19 cellular contexts compared by ENCODE assay signal in the genomic region with DNA sequence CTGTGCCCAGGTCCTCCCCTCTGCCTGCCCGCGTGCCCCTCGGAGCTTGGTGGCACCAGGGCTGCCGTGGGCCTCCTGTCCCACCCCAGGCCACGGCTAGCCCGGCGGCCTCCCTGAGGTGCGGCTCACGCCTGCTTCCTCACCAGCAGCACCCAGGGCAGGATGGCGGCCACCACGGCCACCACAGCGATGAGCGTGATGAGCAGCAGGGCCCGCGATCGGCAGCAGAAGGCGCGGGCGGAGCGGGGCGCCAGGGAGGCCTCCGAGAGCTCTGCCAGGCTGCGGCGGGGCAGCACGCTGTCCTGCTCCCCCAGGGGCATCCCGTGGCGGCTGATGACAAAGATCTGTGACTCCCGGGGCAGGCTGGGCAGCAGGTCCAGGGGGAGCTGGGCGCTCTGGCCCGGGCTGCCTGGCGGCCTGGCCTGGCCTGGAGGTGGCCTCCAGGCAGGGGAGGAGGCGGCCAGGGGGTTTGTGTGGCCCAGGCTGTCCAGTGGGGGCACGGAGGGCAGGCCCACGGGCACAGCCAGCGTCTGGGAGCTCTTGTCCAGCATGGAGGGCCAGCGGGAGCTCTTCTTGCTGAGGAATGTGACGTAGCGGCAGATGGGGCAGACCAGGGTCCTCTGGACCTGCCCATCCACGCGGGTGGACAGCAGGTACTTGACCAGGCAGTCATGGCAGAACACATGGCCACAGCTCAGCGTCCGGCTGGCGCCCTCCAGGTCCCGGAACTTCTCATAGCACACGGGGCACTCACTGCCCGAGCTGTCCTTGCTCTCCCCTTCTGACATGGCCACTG. TPM values are rescaled to one million over a fixed set of nuclear protein-coding genes. Genes with fewer than 3 reads are reported as not detected.
DNase-seq lines count a peak whose midpoint lies in the region; ATAC-seq, FAIRE-seq and TF ChIP-seq lines count a peak whose summit lies in the region.
"Had no signal": no experiment of that assay in that cellular context is flagged by ENCODE, and none has a peak within 500 bp of the region (broad histone marks: within the 10 kb centered on the region; RNA-seq: fewer than 3 reads in every experiment).

No MANE protein-coding gene starts in this region.

- intact Hi-C loops in activated CD4-positive, alpha-beta T cell treated with anti-CD3 and anti-CD28 coated beads for 36 hours (cut with DNase I, micrococcal nuclease), result no loop called here
- intact Hi-C loops in activated CD4-positive, alpha-beta T cell treated with anti-CD3 and anti-CD28 coated beads, Interleukin-2, amount 10 ng/mL, durations not matched to agents 24 days and 14 days (cut with micrococcal nuclease), result no loop called here
- intact Hi-C loops in K562 (cut with micrococcal nuclease), result no loop called here

- no peak for TF ChIP-seq CTCF in K562 (IDR thresholded peaks at IDR 0.05 in 2 of 3, conservative IDR thresholded peaks at IDR 0.05 in 1 of 3; ENCODE audit: insufficient read depth in 2 of 3, low read depth in 1 of 3, low read length in 3 of 3)
- no peak for TF ChIP-seq CTCF in osteoblast (IDR thresholded peaks at IDR 0.05; ENCODE audit: extremely low read depth, low read depth, low read length)

- no peak for FAIRE-seq in K562 (lab: Jason Lieb, UNC)

- BruUV-seq in K562 (replicated peaks; lab: Mats Ljungman, UMichigan), result no TSS peak

- no peaks in the 10 kb centered on the region for H3K9me3 Mint-ChIP-seq in activated CD4-positive, alpha-beta T cell treated with anti-CD3 and anti-CD28 coated beads for 36 hours (ENCODE audit: low read depth)
- H3K9me3 Mint-ChIP-seq in activated CD4-positive, alpha-beta T cell treated with anti-CD3 and anti-CD28 coated beads, Interleukin-2, amount 10 ng/mL, durations not matched to agents 24 days and 14 days, result no peaks in the 10 kb centered on the region
- H3K9me3 Mint-ChIP-seq: HFFc6, neural crest cell had no signal

- TF ChIP-seq EP300 in K562 (IDR thresholded peaks at IDR 0.05; ENCODE audit: low read length), result no peak

- no peak for DNase-seq in activated CD4-positive, alpha-beta T cell treated with anti-CD3 and anti-CD28 coated beads for 36 hours
- DNase-seq in activated CD4-positive, alpha-beta T cell treated with anti-CD3 and anti-CD28 coated beads, Interleukin-2, amount 10 ng/mL, durations not matched to agents 24 days and 14 days, result no peak
- DNase-seq in H7 (peak; percentile 60), K562 (ENCODE audit: extremely low read depth in 1 of 4, low spot score in 3 of 4) (no peak), osteoblast (ENCODE audit: insufficient read length, low spot score, missing footprints) (peak; percentile 66), hypothalamus (lab: John Stamatoyannopoulos, UW) (no peak)
- no peak for DNase-seq in stimulated activated CD4-positive, alpha-beta T cell treated with anti-CD3 and anti-CD28 coated beads, Interleukin-15, amount 100 ng/mL, for 24 hours
- DNase-seq: GF-D8, HFFc6, NCI-H1092 had no signal

- WGBS in K562 (ENCODE audit: insufficient coverage, low coverage, missing lambda C conversion rate), result 90% methylated on average over 9 of the region's 46 CpGs

- in situ Hi-C loops in K562 (cut with MboI), result loop anchor here (25.0 kb wide), 1 partner anchor 1144 kb away; no protein-coding TSS in a partner anchor

- CTCF ChIA-PET in activated CD4-positive, alpha-beta T cell treated with anti-CD3 and anti-CD28 coated beads for 36 hours (lab: Charles Lee), result interaction anchor here (1.0 to 2.2 kb wide), 3 partner anchors 9 to 17 kb away, joined by 3 to 11 read pairs (median 5); no protein-coding TSS in a partner anchor
- CTCF ChIA-PET in K562 (lab: Yijun Ruan, JAX; ENCODE audit: low intra/inter-chr PET ratio), result no interaction called here

- H3K27me3 ChIP-seq in H7 (ENCODE audit: control insufficient read depth, insufficient read depth, low read length), result no peaks in the 10 kb centered on the region
- peaks cover 0 to 16% of the 10 kb centered on the region in 2 experiments; a peak in 3 of 5 replicates for H3K27me3 ChIP-seq in K562 (ENCODE audit: control insufficient read depth in 2 of 2, insufficient read depth in 2 of 2, low read length in 2 of 2)
- peaks cover 23% of the 10 kb centered on the region for H3K27me3 ChIP-seq in osteoblast (ENCODE audit: insufficient read depth, low read length)

- peaks cover 4 to 27% of the 10 kb centered on the region in 2 experiments; a peak in 4 of 5 replicates for H3K4me1 ChIP-seq in K562 (replicated peaks in 1 of 2; ENCODE audit: control insufficient read depth in 2 of 2, insufficient read depth in 2 of 2, low read length in 2 of 2)
- H3K4me1 ChIP-seq in osteoblast (ENCODE audit: insufficient read depth, low read length), result peaks cover 14% of the 10 kb centered on the region
- H3K4me1 ChIP-seq: tibial artery had no signal

- no peaks in the 10 kb centered on the region for H3K9me1 ChIP-seq in K562 (ENCODE audit: control insufficient read depth, insufficient read depth, low read length)

- peak overlapping the region; percentile 71 for H3K27ac Mint-ChIP-seq in activated CD4-positive, alpha-beta T cell treated with anti-CD3 and anti-CD28 coated beads for 36 hours
- no peak overlapping the region for H3K27ac Mint-ChIP-seq in activated CD4-positive, alpha-beta T cell treated with anti-CD3 and anti-CD28 coated beads, Interleukin-2, amount 10 ng/mL, durations not matched to agents 24 days and 14 days
- H3K27ac Mint-ChIP-seq: HFFc6 had no signal

- TF ChIP-seq RAD21 in K562 (CRISPR knock-in tag; conservative IDR thresholded peaks at IDR 0.05 in 1 of 2, IDR thresholded peaks at IDR 0.05 in 1 of 2), result no peak

- H3K4me3 ChIP-seq in H7 (ENCODE audit: insufficient read depth, low read depth, low read length) (no peak overlapping the region), K562 (no peak overlapping the region), osteoblast (ENCODE audit: insufficient read depth, low read length) (no peak overlapping the region)
- H3K4me3 ChIP-seq: tibial artery had no signal

- no peaks in the 10 kb centered on the region for H3K36me3 Mint-ChIP-seq in activated CD4-positive, alpha-beta T cell treated with anti-CD3 and anti-CD28 coated beads for 36 hours (ENCODE audit: low read depth)
- no peaks in the 10 kb centered on the region for H3K36me3 Mint-ChIP-seq in activated CD4-positive, alpha-beta T cell treated with anti-CD3 and anti-CD28 coated beads, Interleukin-2, amount 10 ng/mL, durations not matched to agents 24 days and 14 days (ENCODE audit: low read depth)

- no peak overlapping the region for H3K4me3 Mint-ChIP-seq in activated CD4-positive, alpha-beta T cell treated with anti-CD3 and anti-CD28 coated beads for 36 hours
- no peak overlapping the region for H3K4me3 Mint-ChIP-seq in activated CD4-positive, alpha-beta T cell treated with anti-CD3 and anti-CD28 coated beads, Interleukin-2, amount 10 ng/mL, durations not matched to agents 24 days and 14 days
- H3K4me3 Mint-ChIP-seq: HFFc6, neural crest cell had no signal

- no peaks in the 10 kb centered on the region for H3K79me2 ChIP-seq in K562 (ENCODE audit: control insufficient read depth, insufficient read depth, low read length)
- no peaks in the 10 kb centered on the region for H3K79me2 ChIP-seq in osteoblast (ENCODE audit: insufficient read depth, low read length)

- POLR2A ChIA-PET in activated CD4-positive, alpha-beta T cell treated with anti-CD3 and anti-CD28 coated beads for 36 hours (lab: Charles Lee), result no interaction called here
- POLR2A ChIA-PET in K562 (lab: Yijun Ruan, JAX), result interaction anchor here (0.7 kb wide), 1 partner anchor 17 kb away, joined by 5 read pairs; no protein-coding TSS in a partner anchor

- ATAC-seq in activated CD4-positive, alpha-beta T cell treated with anti-CD3 and anti-CD28 coated beads for 36 hours, result no peak
- ATAC-seq in K562 (no peak), GM18873 (IDR thresholded peaks at IDR 0.05; ENCODE audit: low FRiP score, unreplicated experiment) (no peak)

- TF ChIP-seq POLR2A in K562 (conservative IDR thresholded peaks at IDR 0.05), result no peak

- H3K36me3 ChIP-seq in H7 (replicated peaks; ENCODE audit: control insufficient read depth, insufficient read depth, low read length), result no peaks in the 10 kb centered on the region
- no peaks in the 10 kb centered on the region for H3K36me3 ChIP-seq in K562 (ENCODE audit: control insufficient read depth, insufficient read depth, low read length)
- H3K36me3 ChIP-seq in osteoblast (ENCODE audit: insufficient read depth, low read length), result no peaks in the 10 kb centered on the region
- H3K36me3 ChIP-seq: tibial artery had no signal

- peaks cover 9% of the 10 kb centered on the region for H3K4me1 Mint-ChIP-seq in activated CD4-positive, alpha-beta T cell treated with anti-CD3 and anti-CD28 coated beads for 36 hours
- H3K4me1 Mint-ChIP-seq in activated CD4-positive, alpha-beta T cell treated with anti-CD3 and anti-CD28 coated beads, Interleukin-2, amount 10 ng/mL, durations not matched to agents 24 days and 14 days, result peaks cover 9% of the 10 kb centered on the region
- H3K4me1 Mint-ChIP-seq: neural crest cell had no signal

- H4K20me1 ChIP-seq in K562 (replicated peaks; ENCODE audit: control insufficient read depth, insufficient read depth, low read length) (no peaks in the 10 kb centered on the region), osteoblast (ENCODE audit: insufficient read depth, low read length) (no peaks in the 10 kb centered on the region)

- peaks cover 5% of the 10 kb centered on the region for H3K27me3 Mint-ChIP-seq in activated CD4-positive, alpha-beta T cell treated with anti-CD3 and anti-CD28 coated beads for 36 hours
- H3K27me3 Mint-ChIP-seq in activated CD4-positive, alpha-beta T cell treated with anti-CD3 and anti-CD28 coated beads, Interleukin-2, amount 10 ng/mL, durations not matched to agents 24 days and 14 days, result peaks cover 22% of the 10 kb centered on the region

- no peak overlapping the region for H3K4me2 ChIP-seq in K562 (ENCODE audit: insufficient read depth, low read length)
- no peak overlapping the region for H3K4me2 ChIP-seq in osteoblast (ENCODE audit: insufficient read depth, low read length)

- no peaks in the 10 kb centered on the region for H3K9me3 ChIP-seq in K562 (replicated peaks; ENCODE audit: control insufficient read depth, insufficient read depth, low read depth, low read length)
- H3K9me3 ChIP-seq in osteoblast (ENCODE audit: low read depth, low read length), result no peaks in the 10 kb centered on the region
- H3K9me3 ChIP-seq: tibial artery had no signal

- H3K27ac ChIP-seq in K562 (ENCODE audit: extremely low read depth, low read depth, low read length) (no peak overlapping the region), osteoblast (ENCODE audit: low read depth, low read length) (no peak overlapping the region)
- H3K27ac ChIP-seq: RWPE1, tibial artery had no signal

- H3K9ac ChIP-seq in K562 (ENCODE audit: insufficient read depth in 1 of 2, low read depth in 2 of 2, low read length in 2 of 2), result 0 out of 4 replicates have a peak overlapping the region, but pooled peaks of 1 of the 2 experiments have one; percentile 13

- no peak overlapping the region for H2AFZ ChIP-seq in K562 (ENCODE audit: low read depth, low read length)
- no peak overlapping the region for H2AFZ ChIP-seq in osteoblast (ENCODE audit: low read length)

RNA-seq across cellular contexts. Expression of gene RNF222, which starts 4.8 kb away (rescaled TPM):
- not detected for total RNA-seq in activated CD4-positive, alpha-beta T cell treated with anti-CD3 and anti-CD28 coated beads for 36 hours
- total RNA-seq in activated CD4-positive, alpha-beta T cell treated with anti-CD3 and anti-CD28 coated beads, Interleukin-2, amount 10 ng/mL, durations not matched to agents 24 days and 14 days, result not detected in 2 replicates
- not detected in 2 replicates for total RNA-seq in H7 (2014; rRNA removed; shearing (Covaris generic))
- total RNA-seq in K562 (2011; cell fraction: chromatin; rRNA removed; ENCODE audit: low replicate concordance), result not detected in 2 replicates
- total RNA-seq in K562 (2011; cell fraction: nucleolus; rRNA removed), result not detected in 2 replicates
- not detected in 2 replicates for total RNA-seq in K562 (2011; cell fraction: nucleoplasm; rRNA removed)
- total RNA-seq in K562 (2014; rRNA removed) (0.08 TPM in 1 of 2 replicates, not detected in the other), K562 (2014; rRNA removed; fragmentation: Illumina TruSeq; extraction: Trizol) (0.06 TPM in 1 of 2 replicates, not detected in the other), K562 (2015; rRNA removed; fragmentation: Illumina TruSeq; extraction: Trizol) (not detected in 2 replicates), K562 (2021) (not detected in 2 replicates), osteoblast (not detected in 2 replicates)
- polyA plus RNA-seq in K562 (2011; rRNA removed) (not detected in 2 replicates), K562 (2014; fragmentation: Illumina TruSeq; extraction: Trizol) (not detected in 2 replicates), K562 (2014; fragmentation: Nextera tagmentation; extraction: Ambion mirVana) (not detected), K562 (2014; rRNA removed) (not detected in 2 replicates)
- polyA plus RNA-seq in K562 (2011; cell fraction: cytosol; rRNA removed), result not detected in 2 replicates
- not detected in 2 replicates for polyA plus RNA-seq in K562 (2011; cell fraction: nucleus; rRNA removed)
- 0.03 and 0.04 TPM in 2 replicates for polyA plus RNA-seq in K562 (2012)
- not detected in 2 replicates for polyA minus RNA-seq in K562 (2011; rRNA and poly(A)+ RNA removed)
- polyA minus RNA-seq in K562 (2011; cell fraction: cytosol; rRNA and poly(A)+ RNA removed), result not detected in 2 replicates
- polyA minus RNA-seq in K562 (2011; cell fraction: nucleus; rRNA and poly(A)+ RNA removed), result not detected in 2 replicates
- total RNA-seq: aorta, endothelial cell of umbilical vein, glomerular endothelial cell, HFFc6, IMR-90, neural crest cell had no signal
- polyA plus RNA-seq: aorta, endothelial cell of umbilical vein, IMR-90 had no signal

RNA-seq across cellular contexts. Expression of gene RPL26, which starts 9.9 kb away (rescaled TPM):
- 1,000 to 10,000 TPM; 3,064 to 3,721 TPM for total RNA-seq in activated CD4-positive, alpha-beta T cell treated with anti-CD3 and anti-CD28 coated beads for 36 hours
- 2,460 and 2,469 TPM in 2 replicates for total RNA-seq in activated CD4-positive, alpha-beta T cell treated with anti-CD3 and anti-CD28 coated beads, Interleukin-2, amount 10 ng/mL, durations not matched to agents 24 days and 14 days
- 1,833 and 2,305 TPM in 2 replicates for total RNA-seq in H7 (2014; rRNA removed; shearing (Covaris generic))
- 244 and 334 TPM in 2 replicates for total RNA-seq in K562 (2011; cell fraction: chromatin; rRNA removed; ENCODE audit: low replicate concordance)
- 298 and 337 TPM in 2 replicates for total RNA-seq in K562 (2011; cell fraction: nucleolus; rRNA removed)
- total RNA-seq in K562 (2011; cell fraction: nucleoplasm; rRNA removed), result 567 and 1,126 TPM in 2 replicates
- total RNA-seq in K562 (2014; rRNA removed) (1,785 and 2,781 TPM in 2 replicates), K562 (2014; rRNA removed; fragmentation: Illumina TruSeq; extraction: Trizol) (3,633 and 3,959 TPM in 2 replicates), K562 (2015; rRNA removed; fragmentation: Illumina TruSeq; extraction: Trizol) (2,809 and 2,904 TPM in 2 replicates), K562 (2021) (1,474 and 1,702 TPM in 2 replicates), osteoblast (1,921 and 2,089 TPM in 2 replicates)
- polyA plus RNA-seq in K562 (2011; rRNA removed) (3,982 and 4,074 TPM in 2 replicates), K562 (2014; fragmentation: Illumina TruSeq; extraction: Trizol) (3,435 and 3,978 TPM in 2 replicates), K562 (2014; fragmentation: Nextera tagmentation; extraction: Ambion mirVana) (1,000 to 10,000 TPM; 1,706 to 1,892 TPM), K562 (2014; rRNA removed) (3,525 and 3,633 TPM in 2 replicates)
- 925 and 2,470 TPM in 2 replicates for polyA plus RNA-seq in K562 (2011; cell fraction: cytosol; rRNA removed)
- 415 and 1,025 TPM in 2 replicates for polyA plus RNA-seq in K562 (2011; cell fraction: nucleus; rRNA removed)
- polyA plus RNA-seq in K562 (2012), result 3,098 and 3,525 TPM in 2 replicates
- polyA minus RNA-seq in K562 (2011; rRNA and poly(A)+ RNA removed), result 2,832 and 3,117 TPM in 2 replicates
- 387 and 436 TPM in 2 replicates for polyA minus RNA-seq in K562 (2011; cell fraction: cytosol; rRNA and poly(A)+ RNA removed)
- polyA minus RNA-seq in K562 (2011; cell fraction: nucleus; rRNA and poly(A)+ RNA removed), result 92.8 and 251 TPM in 2 replicates

RNA-seq across cellular contexts. Expression of gene NDEL1, which starts 42.8 kb away (rescaled TPM):
- 10 to 100 TPM; 51.9 to 58.6 TPM for total RNA-seq in activated CD4-positive, alpha-beta T cell treated with anti-CD3 and anti-CD28 coated beads for 36 hours
- 72.8 and 74.3 TPM in 2 replicates for total RNA-seq in activated CD4-positive, alpha-beta T cell treated with anti-CD3 and anti-CD28 coated beads, Interleukin-2, amount 10 ng/mL, durations not matched to agents 24 days and 14 days
- 18.6 and 32.8 TPM in 2 replicates for total RNA-seq in H7 (2014; rRNA removed; shearing (Covaris generic))
- 67.3 and 150 TPM in 2 replicates for total RNA-seq in K562 (2011; cell fraction: chromatin; rRNA removed; ENCODE audit: low replicate concordance)
- total RNA-seq in K562 (2011; cell fraction: nucleolus; rRNA removed), result 50.3 and 51.5 TPM in 2 replicates
- total RNA-seq in K562 (2011; cell fraction: nucleoplasm; rRNA removed), result 71.7 and 72.9 TPM in 2 replicates
- total RNA-seq in K562 (2014; rRNA removed) (17.3 and 19.0 TPM in 2 replicates), K562 (2014; rRNA removed; fragmentation: Illumina TruSeq; extraction: Trizol) (21.1 and 25.3 TPM in 2 replicates), K562 (2015; rRNA removed; fragmentation: Illumina TruSeq; extraction: Trizol) (22.7 and 23.7 TPM in 2 replicates), K562 (2021) (23.5 and 26.6 TPM in 2 replicates), osteoblast (69.8 and 72.8 TPM in 2 replicates)
- polyA plus RNA-seq in K562 (2011; rRNA removed) (29.1 and 30.5 TPM in 2 replicates), K562 (2014; fragmentation: Illumina TruSeq; extraction: Trizol) (26.9 and 28.6 TPM in 2 replicates), K562 (2014; fragmentation: Nextera tagmentation; extraction: Ambion mirVana) (1 to 10 TPM in 1 of 2 experiments, under 1 TPM in 1; 0.86 to 2.0 TPM), K562 (2014; rRNA removed) (29.2 and 38.7 TPM in 2 replicates)
- 29.5 and 36.3 TPM in 2 replicates for polyA plus RNA-seq in K562 (2011; cell fraction: cytosol; rRNA removed)
- 70.1 and 75.1 TPM in 2 replicates for polyA plus RNA-seq in K562 (2011; cell fraction: nucleus; rRNA removed)
- 19.6 and 20.6 TPM in 2 replicates for polyA plus RNA-seq in K562 (2012)
- polyA minus RNA-seq in K562 (2011; rRNA and poly(A)+ RNA removed), result 29.0 and 31.7 TPM in 2 replicates
- polyA minus RNA-seq in K562 (2011; cell fraction: cytosol; rRNA and poly(A)+ RNA removed), result 10.7 and 14.2 TPM in 2 replicates
- 28.3 and 50.1 TPM in 2 replicates for polyA minus RNA-seq in K562 (2011; cell fraction: nucleus; rRNA and poly(A)+ RNA removed)

RNA-seq across cellular contexts. Expression of gene ODF4, which starts 53.2 kb away (rescaled TPM):
- not detected for total RNA-seq in activated CD4-positive, alpha-beta T cell treated with anti-CD3 and anti-CD28 coated beads for 36 hours
- total RNA-seq in activated CD4-positive, alpha-beta T cell treated with anti-CD3 and anti-CD28 coated beads, Interleukin-2, amount 10 ng/mL, durations not matched to agents 24 days and 14 days, result not detected in 2 replicates
- total RNA-seq in H7 (2014; rRNA removed; shearing (Covaris generic)), result not detected in 2 replicates
- total RNA-seq in K562 (2011; cell fraction: chromatin; rRNA removed; ENCODE audit: low replicate concordance), result not detected in 2 replicates
- total RNA-seq in K562 (2011; cell fraction: nucleolus; rRNA removed), result not detected in 2 replicates
- not detected in 2 replicates for total RNA-seq in K562 (2011; cell fraction: nucleoplasm; rRNA removed)
- total RNA-seq in K562 (2014; rRNA removed) (not detected in 2 replicates), K562 (2014; rRNA removed; fragmentation: Illumina TruSeq; extraction: Trizol) (not detected in 2 replicates), K562 (2015; rRNA removed; fragmentation: Illumina TruSeq; extraction: Trizol) (not detected in 2 replicates), K562 (2021) (not detected in 2 replicates), osteoblast (not detected in 2 replicates)
- polyA plus RNA-seq in K562 (2011; rRNA removed) (not detected in 2 replicates), K562 (2014; fragmentation: Illumina TruSeq; extraction: Trizol) (not detected in 2 replicates), K562 (2014; fragmentation: Nextera tagmentation; extraction: Ambion mirVana) (not detected), K562 (2014; rRNA removed) (not detected in 2 replicates)
- not detected in 2 replicates for polyA plus RNA-seq in K562 (2011; cell fraction: cytosol; rRNA removed)
- polyA plus RNA-seq in K562 (2011; cell fraction: nucleus; rRNA removed), result not detected in 2 replicates
- polyA plus RNA-seq in K562 (2012), result not detected in 2 replicates
- polyA minus RNA-seq in K562 (2011; rRNA and poly(A)+ RNA removed), result not detected in 2 replicates
- not detected in 2 replicates for polyA minus RNA-seq in K562 (2011; cell fraction: cytosol; rRNA and poly(A)+ RNA removed)
- not detected in 2 replicates for polyA minus RNA-seq in K562 (2011; cell fraction: nucleus; rRNA and poly(A)+ RNA removed)
- total RNA-seq: aorta; endothelial cell of umbilical vein; glomerular endothelial cell; HFFc6; IMR-90; neural crest cell; T-helper 2 cell treated with Interferon-gamma antibody and Interleukin-4, amounts not matched to agents 100 ng/mL and 5 ng/mL, for 36 hours had no signal
- polyA plus RNA-seq: aorta, endothelial cell of umbilical vein, IMR-90 had no signal

Comparison
In these comparisons a context has a peak if more than half of its experiments do, and no peak if none do; other contexts are left out.
1. DNase-seq: peak in H7 (single experiment) and osteoblast (single experiment); none in activated CD4-positive, alpha-beta T cell treated with anti-CD3 and anti-CD28 coated beads for 36 hours (single experiment), activated CD4-positive, alpha-beta T cell treated with anti-CD3 and anti-CD28 coated beads, Interleukin-2, amount 10 ng/mL, durations not matched to agents 24 days and 14 days (single experiment), K562 (0 of 4), stimulated activated CD4-positive, alpha-beta T cell treated with anti-CD3 and anti-CD28 coated beads, Interleukin-15, amount 100 ng/mL, for 24 hours (single experiment) and hypothalamus (0 of 51).